Comparison of ENCODE assay signal across 9 cellular contexts in genomic region chr1:109396513-109396839, GRCh38. TPM values are rescaled to one million over a fixed set of nuclear protein-coding genes. Genes with fewer than 3 reads are reported as not detected.
DNase-seq lines count a peak whose midpoint lies in the region; ATAC-seq and TF ChIP-seq lines count a peak whose summit lies in the region.
"Had no signal": no experiment of that assay in that cellular context is flagged by ENCODE, and none has a peak within 500 bp of the region (broad histone marks: within the 10 kb centered on the region; RNA-seq: fewer than 3 reads in every experiment).

No MANE protein-coding gene starts in this region.

- H3K27me3 Mint-ChIP-seq in MCF 10A (ENCODE audit: insufficient read depth, unreplicated experiment), result no peaks in the 10 kb centered on the region

- CTCF ChIA-PET in MCF 10A (lab: Yijun Ruan, JAX), result interaction anchor here (0.6 to 6.5 kb wide), 11 partner anchors 14 to 274 kb away, joined by 3 to 102 read pairs (median 4); partner anchors contain the start of gene PSRC1

- no peak for DNase-seq in heart left ventricle
- DNase-seq in Right ventricle myocardium superior, result no peak
- no peak for DNase-seq in MCF 10A (ENCODE audit: unreplicated experiment)
- no peak for DNase-seq in SW 1271 (lab: John Stamatoyannopoulos, UW)
- DNase-seq in NCI-H1105 (lab: John Stamatoyannopoulos, UW), result no peak
- no peak for DNase-seq in omental fat pad (ENCODE audit: low spot score)
- DNase-seq: central memory CD4-positive, alpha-beta T cell had no signal

- 24 to 38% (median 30%) methylated on average over 2 of the region's 2 CpGs for WGBS in heart left ventricle, 4 donors
- WGBS in urinary bladder, result 45% methylated on average over 2 of the region's 2 CpGs

- TF ChIP-seq CTCF in heart left ventricle (IDR thresholded peaks at IDR 0.05) (no peak), MCF 10A (IDR thresholded peaks at IDR 0.05; ENCODE audit: unreplicated experiment) (no peak), omental fat pad (IDR thresholded peaks at IDR 0.05) (no peak)

- H3K4me1 ChIP-seq in heart left ventricle, result peaks cover 15 to 66% (median 55%) of the 10 kb centered on the region in 12 donors
- H3K4me1 ChIP-seq in mucosa of rectum (ENCODE audit: control insufficient read depth in 2 of 2, insufficient read depth in 2 of 2, low read length in 2 of 2), result peaks cover 31 to 37% of the 10 kb centered on the region in 2 donors
- H3K4me1 ChIP-seq in urinary bladder (ENCODE audit: insufficient read depth), result no peaks in the 10 kb centered on the region

- TF ChIP-seq POLR2A in heart left ventricle (IDR thresholded peaks at IDR 0.05), result no peak

- peak overlapping the region; percentile 78 for H3K4me3 Mint-ChIP-seq in MCF 10A (ENCODE audit: unreplicated experiment)

- intact Hi-C loops in heart left ventricle (cut with DNase I), result loop anchor here in 9 of 10 donors (2.0 to 10.0 kb wide), 6 partner anchors 34 to 134 kb away; no protein-coding TSS in a partner anchor
- intact Hi-C loops in Right ventricle myocardium superior (cut with DNase I), result loop anchor here (5.0 kb wide), 1 partner anchor 44 kb away; no protein-coding TSS in a partner anchor
- intact Hi-C loops in MCF 10A (cut with micrococcal nuclease), result loop anchor here (10.0 kb wide), 1 partner anchor 282 kb away; the partner anchor contains the start of gene ELAPOR1

- peaks cover 35% of the 10 kb centered on the region for H3K4me1 Mint-ChIP-seq in MCF 10A (ENCODE audit: insufficient read depth, unreplicated experiment)

- ATAC-seq in heart left ventricle, result no peak
- no peak for ATAC-seq in Right ventricle myocardium superior (ENCODE audit: poor library complexity)
- ATAC-seq in omental fat pad (ENCODE audit: low FRiP score), result no peak

- H3K36me3 ChIP-seq in heart left ventricle (peaks cover 0 to 16% (median 6%) of the 10 kb centered on the region in 9 donors), mucosa of rectum (ENCODE audit: control insufficient read depth in 2 of 2, insufficient read depth in 2 of 2, low read length in 2 of 2) (peaks cover 7 to 8% of the 10 kb centered on the region in 2 donors), urinary bladder (ENCODE audit: insufficient read depth) (no peaks in the 10 kb centered on the region)

- H3K9ac ChIP-seq in mucosa of rectum (ENCODE audit: low read depth in 1 of 2, low read length in 2 of 2), result peak overlapping the region in 1 of 2 donors; percentile 74

- H3K9me3 Mint-ChIP-seq in MCF 10A (ENCODE audit: unreplicated experiment), result no peaks in the 10 kb centered on the region

- peak overlapping the region; percentile 41 to 95 (median 88) for H3K27ac ChIP-seq in heart left ventricle
- H3K27ac ChIP-seq in mucosa of rectum (ENCODE audit: low read depth in 2 of 2, low read length in 2 of 2), result peak overlapping the region; percentile 35 to 70
- no peak overlapping the region for H3K27ac ChIP-seq in urinary bladder (ENCODE audit: low read depth)

- BruUV-seq in MCF 10A (replicated peaks; lab: Mats Ljungman, UMichigan), result no TSS peak

- H3K27ac Mint-ChIP-seq in MCF 10A (ENCODE audit: low read depth, unreplicated experiment), result peak overlapping the region; percentile 28

- POLR2A ChIA-PET in MCF 10A (lab: Yijun Ruan, JAX), result interaction anchor here (0.7 to 5.0 kb wide), 7 partner anchors 10 to 183 kb away, joined by 4 to 27 read pairs (median 6); partner anchors contain the start of genes CELSR2, PSMA5 and SARS1

- H3K27me3 ChIP-seq in heart left ventricle, result no peaks in the 10 kb centered on the region
- H3K27me3 ChIP-seq in mucosa of rectum (ENCODE audit: control insufficient read depth in 2 of 2, insufficient read depth in 2 of 2, low read length in 2 of 2), result no peaks in the 10 kb centered on the region

- H3K36me3 Mint-ChIP-seq in MCF 10A (ENCODE audit: insufficient read depth, unreplicated experiment), result peaks cover 8% of the 10 kb centered on the region

- H3K4me3 ChIP-seq in heart left ventricle (peak overlapping the region in 11 of 12 donors; percentile 47 to 78 (median 68)), mucosa of rectum (ENCODE audit: low read length in 2 of 2) (peak overlapping the region; percentile 75 to 78), urinary bladder (ENCODE audit: low read depth, low read length) (peak overlapping the region; percentile 90)

- H3K9me3 ChIP-seq in heart left ventricle (no peaks in the 10 kb centered on the region), mucosa of rectum (ENCODE audit: control insufficient read depth in 2 of 2, low read length in 2 of 2) (no peaks in the 10 kb centered on the region)

RNA-seq across cellular contexts. Expression of gene SORT1, which starts 1.2 kb away (rescaled TPM):
- total RNA-seq in heart left ventricle (100 to 1,000 TPM in 7 of 9 donors, 10 to 100 TPM in 2; 75.5 to 346 (median 165) TPM), Right ventricle myocardium superior (127 TPM), MCF 10A (2022) (13.3 TPM in 2 replicates), urinary bladder (26.5 TPM), omental fat pad (10 to 100 TPM; 55.8 to 79.2 (median 68.3) TPM)
- polyA plus RNA-seq in heart left ventricle (100 to 1,000 TPM in 1 of 2 donors, 10 to 100 TPM in 1; 36.9 to 133 TPM), urinary bladder (30.6 TPM)

RNA-seq across cellular contexts. Expression of gene PSMA5, which starts 29.8 kb away (rescaled TPM):
- total RNA-seq in heart left ventricle, result 10 to 100 TPM; 24.3 to 74.9 (median 61.0) TPM
- polyA plus RNA-seq in heart left ventricle, result 10 to 100 TPM; 31.5 to 94.7 TPM
- 56.8 TPM for total RNA-seq in Right ventricle myocardium superior
- 109 and 113 TPM in 2 replicates for total RNA-seq in MCF 10A (2022)
- total RNA-seq in urinary bladder, result 35.5 TPM
- 53.5 TPM for polyA plus RNA-seq in urinary bladder
- 10 to 100 TPM; 21.0 to 36.9 (median 29.7) TPM for total RNA-seq in omental fat pad
